In genomic region chrX:49001521-49002090, GRCh38 we compare ENCODE assay signal across 8 cellular contexts. TPM values are rescaled to one million over a fixed set of nuclear protein-coding genes. Genes with fewer than 3 reads are reported as not detected.
DNase-seq lines count a peak whose midpoint lies in the region; ATAC-seq, FAIRE-seq and TF ChIP-seq lines count a peak whose summit lies in the region.

No MANE protein-coding gene starts in this region.

- H3K27ac ChIP-seq in HUES6 (ENCODE audit: low read depth, low read length) (peak overlapping the region; percentile 92), K562 (ENCODE audit: extremely low read depth, low read depth, low read length) (peak overlapping the region; percentile 100), iPS DF 6.9 (ENCODE audit: low read length) (no peak overlapping the region), smooth muscle cell (ENCODE audit: low read depth) (no peak overlapping the region)

- POLR2A ChIA-PET in T-cell (lab: Charles Lee): interaction anchor here (0.7 to 1.6 kb wide), 5 partner anchors 43 to 351 kb away, joined by 3 to 8 read pairs (median 5); no protein-coding TSS in a partner anchor
- POLR2A ChIA-PET in K562 (lab: Yijun Ruan, JAX): interaction anchor here (0.6 to 1.3 kb wide), 7 partner anchors 21 to 205 kb away, joined by 3 to 4 read pairs (median 3); no protein-coding TSS in a partner anchor

- no peak for TF ChIP-seq EP300 in K562 (IDR thresholded peaks at IDR 0.05; ENCODE audit: low read length)

- H3K9ac ChIP-seq in HUES6 (ENCODE audit: low read length) (peak overlapping the region; percentile 94), K562 (ENCODE audit: insufficient read depth in 1 of 2, low read depth in 2 of 2, low read length in 2 of 2) (peak overlapping the region; percentile 94 to 97), smooth muscle cell (ENCODE audit: low read depth) (peak overlapping the region; percentile 99)

- H3K27me3 Mint-ChIP-seq in T-cell: peaks cover 0 to 5% of the 10 kb centered on the region in 2 donors

- in situ Hi-C loops in K562 (cut with MboI): no loop called here

- H3K4me2 ChIP-seq in K562 (ENCODE audit: insufficient read depth, low read length) (peak overlapping the region; percentile 94), smooth muscle cell (peak overlapping the region; percentile 91)

- H3K4me1 ChIP-seq in HUES6 (ENCODE audit: control insufficient read depth, insufficient read depth, low read length): 0 out of 2 replicates have a peak, but pooled peaks cover 5% of the 10 kb centered on the region
- H3K4me1 ChIP-seq in K562 (replicated peaks in 1 of 2; ENCODE audit: control insufficient read depth in 2 of 2, insufficient read depth in 2 of 2, low read length in 2 of 2): peaks cover 3 to 6% of the 10 kb centered on the region in 2 experiments; a peak in 2 of 5 replicates
- H3K4me1 ChIP-seq in iPS DF 6.9 (ENCODE audit: control insufficient read depth, insufficient read depth, low read length): no peaks in the 10 kb centered on the region; the same call in 1 of the 2 replicates
- no peaks in the 10 kb centered on the region for H3K4me1 ChIP-seq in smooth muscle cell (ENCODE audit: low read depth)

- H3K9me1 ChIP-seq in K562 (ENCODE audit: control insufficient read depth, insufficient read depth, low read length): no peaks in the 10 kb centered on the region

- TF ChIP-seq RAD21 in K562 (CRISPR knock-in tag; conservative IDR thresholded peaks at IDR 0.05 in 1 of 2, IDR thresholded peaks at IDR 0.05 in 1 of 2): no peak

- BruUV-seq in K562 (replicated peaks; lab: Mats Ljungman, UMichigan): TSS peak; percentile 69

- no peaks in the 10 kb centered on the region for H3K27me3 ChIP-seq in HUES6 (ENCODE audit: control insufficient read depth, insufficient read depth, low read length)
- no peaks in the 10 kb centered on the region for H3K27me3 ChIP-seq in K562 (ENCODE audit: control insufficient read depth in 2 of 2, insufficient read depth in 2 of 2, low read length in 2 of 2)
- no peaks in the 10 kb centered on the region for H3K27me3 ChIP-seq in iPS DF 6.9 (ENCODE audit: control insufficient read depth, insufficient read depth, low read length)
- H3K27me3 ChIP-seq in smooth muscle cell (ENCODE audit: low read depth): no peaks in the 10 kb centered on the region

- CTCF ChIA-PET in T-cell (lab: Charles Lee) (interaction anchor here in 1 of 2 donors (0.8 to 0.9 kb wide), 2 partner anchors 42 to 462 kb away, joined by 3 read pairs; no protein-coding TSS in a partner anchor), K562 (lab: Yijun Ruan, JAX; ENCODE audit: low intra/inter-chr PET ratio) (no interaction called here)

- H3K36me3 ChIP-seq in HUES6 (ENCODE audit: control insufficient read depth, insufficient read depth, low read length) (peaks cover 31% of the 10 kb centered on the region), K562 (ENCODE audit: control insufficient read depth, insufficient read depth, low read length) (peaks cover 33% of the 10 kb centered on the region; the same call in 2 of the 3 replicates), iPS DF 6.9 (ENCODE audit: control insufficient read depth, insufficient read depth, low read length) (peaks cover 19% of the 10 kb centered on the region; the same call in 1 of the 2 replicates), smooth muscle cell (ENCODE audit: low read depth) (peaks cover 3% of the 10 kb centered on the region)

- DNase-seq in COLO668 (lab: John Stamatoyannopoulos, UW; ENCODE audit: unreplicated experiment) (peak; percentile 29), T-cell (peak in 32 of 34 experiments; percentile 8 to 74 (median 60)), K562 (ENCODE audit: extremely low read depth in 1 of 4, low spot score in 3 of 4) (peak; percentile 39 to 62 (median 50)), iPS DF 6.9 (ENCODE audit: low read depth, low spot score) (no peak), smooth muscle cell (lab: John Stamatoyannopoulos, UW; ENCODE audit: unreplicated experiment) (no peak), KG1 (lab: John Stamatoyannopoulos, UW) (no peak)

- H3K9me3 ChIP-seq in HUES6 (ENCODE audit: control insufficient read depth, insufficient read depth, low read depth, low read length) (peaks cover 8% of the 10 kb centered on the region; the same call in 1 of the 2 replicates), K562 (replicated peaks; ENCODE audit: control insufficient read depth, insufficient read depth, low read depth, low read length) (no peaks in the 10 kb centered on the region), iPS DF 6.9 (ENCODE audit: control insufficient read depth, insufficient read depth, low read length) (no peaks in the 10 kb centered on the region), smooth muscle cell (replicated peaks; ENCODE audit: low read depth) (no peaks in the 10 kb centered on the region)

- TF ChIP-seq CTCF in K562 (IDR thresholded peaks at IDR 0.05 in 2 of 3, conservative IDR thresholded peaks at IDR 0.05 in 1 of 3; ENCODE audit: insufficient read depth in 2 of 3, low read depth in 1 of 3, low read length in 3 of 3) (no peak), smooth muscle cell (IDR thresholded peaks at IDR 0.05; ENCODE audit: borderline replicate concordance, insufficient read depth, poor library complexity, severe bottlenecking) (no peak)

- no peaks in the 10 kb centered on the region for H3K9me3 Mint-ChIP-seq in T-cell

- no peak for TF ChIP-seq POLR2A in K562 (conservative IDR thresholded peaks at IDR 0.05)

- peaks cover 18% of the 10 kb centered on the region for H3K79me2 ChIP-seq in K562 (ENCODE audit: control insufficient read depth, insufficient read depth, low read length)
- H3K79me2 ChIP-seq in smooth muscle cell (ENCODE audit: low read depth): peaks cover 14% of the 10 kb centered on the region

- H2AFZ ChIP-seq in K562 (ENCODE audit: low read depth, low read length): peak overlapping the region; percentile 100
- H2AFZ ChIP-seq in smooth muscle cell (ENCODE audit: low read depth): peak overlapping the region; percentile 94

- intact Hi-C loops in K562 (cut with micrococcal nuclease): loop anchor here (5.0 kb wide), 2 partner anchors 41 to 44 kb away; partner anchors contain the start of genes OTUD5 and TFE3

- ATAC-seq in GM21381 (IDR thresholded peaks at IDR 0.05; ENCODE audit: unreplicated experiment) (peak; percentile 24), T-cell (replicated peaks in 1 of 4) (peak; percentile 22 to 55 (median 37)), K562 (peak; percentile 67)

- H4K20me1 ChIP-seq in K562 (replicated peaks; ENCODE audit: control insufficient read depth, insufficient read depth, low read length) (no peaks in the 10 kb centered on the region), smooth muscle cell (ENCODE audit: low read depth) (peaks cover 8% of the 10 kb centered on the region)

- 0% methylated on average over 15 of the region's 17 CpGs for WGBS in K562 (ENCODE audit: insufficient coverage, low coverage, missing lambda C conversion rate)
- no CpG with 5 or more reads among the region's 17 CpGs for WGBS in iPS DF 6.9 (ENCODE audit: insufficient coverage, insufficient read length)
- WGBS in smooth muscle cell (ENCODE audit: low lambda C conversion rate): 42% methylated on average over 17 of the region's 17 CpGs

- peaks cover 25 to 42% (median 29%) of the 10 kb centered on the region in 3 donors for H3K4me1 Mint-ChIP-seq in T-cell

- peak overlapping the region; percentile 83 for H3K4me3 ChIP-seq in HUES6 (ENCODE audit: low read depth, low read length)
- H3K4me3 ChIP-seq in K562: peak overlapping the region; percentile 80
- H3K4me3 ChIP-seq in iPS DF 6.9 (ENCODE audit: low read length): peak overlapping the region; percentile 95; the same call in 1 of the 2 replicates
- H3K4me3 ChIP-seq in smooth muscle cell: peak overlapping the region; percentile 79

- H3F3A ChIP-seq in smooth muscle cell (ENCODE audit: low read depth): no peaks in the 10 kb centered on the region

- no peak for FAIRE-seq in K562 (lab: Jason Lieb, UNC)

- peak overlapping the region; percentile 94 to 95 for H3K27ac Mint-ChIP-seq in T-cell

- H3K4me3 Mint-ChIP-seq in T-cell: peak overlapping the region; percentile 97 to 99 (median 98)

- peaks cover 19% of the 10 kb centered on the region for H3K36me3 Mint-ChIP-seq in T-cell

RNA-seq across cellular contexts. Expression of gene GRIPAP1, which starts 0.5 kb away (rescaled TPM):
- total RNA-seq in T-cell (100 to 1,000 TPM in 3 of 5 donors, 10 to 100 TPM in 2; 85.2 to 123 (median 104) TPM), K562 (2014; rRNA removed) (21.7 and 24.0 TPM in 2 replicates), K562 (2014; rRNA removed; fragmentation: Illumina TruSeq; extraction: Trizol) (15.3 and 16.2 TPM in 2 replicates), K562 (2015; rRNA removed; fragmentation: Illumina TruSeq; extraction: Trizol) (18.4 and 20.8 TPM in 2 replicates), K562 (2021) (27.4 and 37.5 TPM in 2 replicates), smooth muscle cell (10.0 and 13.9 TPM in 2 replicates)
- 195 and 197 TPM in 2 replicates for total RNA-seq in K562 (2011; cell fraction: chromatin; rRNA removed; ENCODE audit: low replicate concordance)
- 52.9 and 55.0 TPM in 2 replicates for total RNA-seq in K562 (2011; cell fraction: nucleolus; rRNA removed)
- total RNA-seq in K562 (2011; cell fraction: nucleoplasm; rRNA removed): 112 and 180 TPM in 2 replicates
- polyA plus RNA-seq in K562 (2011; rRNA removed) (28.8 and 31.9 TPM in 2 replicates), K562 (2014; fragmentation: Illumina TruSeq; extraction: Trizol) (27.3 and 31.0 TPM in 2 replicates), K562 (2014; fragmentation: Nextera tagmentation; extraction: Ambion mirVana) (1 to 10 TPM; 4.1 to 4.6 TPM), K562 (2014; rRNA removed) (41.6 and 42.4 TPM in 2 replicates), smooth muscle cell (14.9 and 20.2 TPM in 2 replicates)
- polyA plus RNA-seq in K562 (2011; cell fraction: cytosol; rRNA removed): 15.3 and 19.5 TPM in 2 replicates
- polyA plus RNA-seq in K562 (2011; cell fraction: nucleus; rRNA removed): 159 and 162 TPM in 2 replicates
- polyA plus RNA-seq in K562 (2012): 26.9 and 43.0 TPM in 2 replicates
- polyA minus RNA-seq in K562 (2011; rRNA and poly(A)+ RNA removed): 26.0 and 41.0 TPM in 2 replicates
- 7.2 and 8.1 TPM in 2 replicates for polyA minus RNA-seq in K562 (2011; cell fraction: cytosol; rRNA and poly(A)+ RNA removed)
- 21.1 and 50.1 TPM in 2 replicates for polyA minus RNA-seq in K562 (2011; cell fraction: nucleus; rRNA and poly(A)+ RNA removed)

RNA-seq across cellular contexts. Expression of gene KCND1, which starts 30.0 kb away (rescaled TPM):
- total RNA-seq in T-cell: 1 to 10 TPM in 4 of 5 donors, under 1 TPM in 1; 0.85 to 3.7 (median 2.6) TPM
- 6.1 and 10.2 TPM in 2 replicates for total RNA-seq in K562 (2011; cell fraction: chromatin; rRNA removed; ENCODE audit: low replicate concordance)
- 3.3 and 3.7 TPM in 2 replicates for total RNA-seq in K562 (2011; cell fraction: nucleolus; rRNA removed)
- 4.0 and 5.6 TPM in 2 replicates for total RNA-seq in K562 (2011; cell fraction: nucleoplasm; rRNA removed)
- total RNA-seq in K562 (2014; rRNA removed): 0.20 TPM in 1 of 2 replicates, not detected in the other
- total RNA-seq in K562 (2014; rRNA removed; fragmentation: Illumina TruSeq; extraction: Trizol): 0.16 and 0.22 TPM in 2 replicates
- total RNA-seq in K562 (2015; rRNA removed; fragmentation: Illumina TruSeq; extraction: Trizol): 0.19 and 0.36 TPM in 2 replicates
- 0.75 and 0.83 TPM in 2 replicates for total RNA-seq in K562 (2021)
- polyA plus RNA-seq in K562 (2011; rRNA removed): 0.42 and 0.72 TPM in 2 replicates
- 0.31 and 0.49 TPM in 2 replicates for polyA plus RNA-seq in K562 (2011; cell fraction: cytosol; rRNA removed)
- 5.4 and 6.7 TPM in 2 replicates for polyA plus RNA-seq in K562 (2011; cell fraction: nucleus; rRNA removed)
- polyA plus RNA-seq in K562 (2012): 0.76 and 3.4 TPM in 2 replicates
- polyA plus RNA-seq in K562 (2014; fragmentation: Illumina TruSeq; extraction: Trizol): 0.78 and 0.83 TPM in 2 replicates
- under 1 TPM; 0.06 to 0.14 TPM for polyA plus RNA-seq in K562 (2014; fragmentation: Nextera tagmentation; extraction: Ambion mirVana)
- polyA plus RNA-seq in K562 (2014; rRNA removed): 0.39 and 0.60 TPM in 2 replicates
- polyA minus RNA-seq in K562 (2011; rRNA and poly(A)+ RNA removed): 0.32 and 0.51 TPM in 2 replicates
- polyA minus RNA-seq in K562 (2011; cell fraction: cytosol; rRNA and poly(A)+ RNA removed): 0.48 TPM in 1 of 2 replicates, not detected in the other
- polyA minus RNA-seq in K562 (2011; cell fraction: nucleus; rRNA and poly(A)+ RNA removed): 0.67 and 1.00 TPM in 2 replicates
- total RNA-seq in smooth muscle cell: 0.94 and 1.2 TPM in 2 replicates
- polyA plus RNA-seq in smooth muscle cell: 3.0 and 3.3 TPM in 2 replicates

RNA-seq across cellular contexts. Expression of gene TFE3, which starts 41.6 kb away (rescaled TPM):
- total RNA-seq in T-cell: 10 to 100 TPM; 34.3 to 38.8 (median 35.6) TPM
- 40.6 and 53.3 TPM in 2 replicates for total RNA-seq in K562 (2011; cell fraction: chromatin; rRNA removed; ENCODE audit: low replicate concordance)
- total RNA-seq in K562 (2011; cell fraction: nucleolus; rRNA removed): 26.7 and 35.2 TPM in 2 replicates
- 33.7 and 52.6 TPM in 2 replicates for total RNA-seq in K562 (2011; cell fraction: nucleoplasm; rRNA removed)
- 15.9 and 20.8 TPM in 2 replicates for total RNA-seq in K562 (2014; rRNA removed)
- total RNA-seq in K562 (2014; rRNA removed; fragmentation: Illumina TruSeq; extraction: Trizol): 8.4 and 9.5 TPM in 2 replicates
- 11.8 and 11.9 TPM in 2 replicates for total RNA-seq in K562 (2015; rRNA removed; fragmentation: Illumina TruSeq; extraction: Trizol)
- total RNA-seq in K562 (2021): 16.9 and 20.3 TPM in 2 replicates
- polyA plus RNA-seq in K562 (2011; rRNA removed): 10.5 and 11.2 TPM in 2 replicates
- polyA plus RNA-seq in K562 (2011; cell fraction: cytosol; rRNA removed): 13.1 and 28.0 TPM in 2 replicates
- 11.2 and 20.3 TPM in 2 replicates for polyA plus RNA-seq in K562 (2011; cell fraction: nucleus; rRNA removed)
- polyA plus RNA-seq in K562 (2012): 18.1 and 29.3 TPM in 2 replicates
- 18.7 and 20.6 TPM in 2 replicates for polyA plus RNA-seq in K562 (2014; fragmentation: Illumina TruSeq; extraction: Trizol)
- 1 to 10 TPM; 1.9 to 3.8 TPM for polyA plus RNA-seq in K562 (2014; fragmentation: Nextera tagmentation; extraction: Ambion mirVana)
- polyA plus RNA-seq in K562 (2014; rRNA removed): 14.8 and 15.1 TPM in 2 replicates
- 15.7 and 26.0 TPM in 2 replicates for polyA minus RNA-seq in K562 (2011; rRNA and poly(A)+ RNA removed)
- polyA minus RNA-seq in K562 (2011; cell fraction: cytosol; rRNA and poly(A)+ RNA removed): 22.6 and 27.9 TPM in 2 replicates
- polyA minus RNA-seq in K562 (2011; cell fraction: nucleus; rRNA and poly(A)+ RNA removed): 12.1 and 15.5 TPM in 2 replicates
- total RNA-seq in smooth muscle cell: 23.6 and 27.0 TPM in 2 replicates
- polyA plus RNA-seq in smooth muscle cell: 35.2 and 40.7 TPM in 2 replicates

RNA-seq across cellular contexts. Expression of gene OTUD5, which starts 44.2 kb away (rescaled TPM):
- total RNA-seq in T-cell: 10 to 100 TPM; 87.2 to 92.5 (median 89.7) TPM
- total RNA-seq in K562 (2011; cell fraction: chromatin; rRNA removed; ENCODE audit: low replicate concordance): 120 and 216 TPM in 2 replicates
- 104 TPM in 2 replicates for total RNA-seq in K562 (2011; cell fraction: nucleolus; rRNA removed)
- 75.4 and 94.3 TPM in 2 replicates for total RNA-seq in K562 (2011; cell fraction: nucleoplasm; rRNA removed)
- 59.0 and 62.6 TPM in 2 replicates for total RNA-seq in K562 (2014; rRNA removed)
- 34.1 and 37.5 TPM in 2 replicates for total RNA-seq in K562 (2014; rRNA removed; fragmentation: Illumina TruSeq; extraction: Trizol)
- total RNA-seq in K562 (2015; rRNA removed; fragmentation: Illumina TruSeq; extraction: Trizol): 38.3 and 38.7 TPM in 2 replicates
- 87.0 and 93.0 TPM in 2 replicates for total RNA-seq in K562 (2021)
- polyA plus RNA-seq in K562 (2011; rRNA removed): 97.4 and 102 TPM in 2 replicates
- 65.4 and 83.9 TPM in 2 replicates for polyA plus RNA-seq in K562 (2011; cell fraction: cytosol; rRNA removed)
- 206 and 253 TPM in 2 replicates for polyA plus RNA-seq in K562 (2011; cell fraction: nucleus; rRNA removed)
- 78.2 and 87.9 TPM in 2 replicates for polyA plus RNA-seq in K562 (2012)
- 86.9 and 99.8 TPM in 2 replicates for polyA plus RNA-seq in K562 (2014; fragmentation: Illumina TruSeq; extraction: Trizol)
- polyA plus RNA-seq in K562 (2014; fragmentation: Nextera tagmentation; extraction: Ambion mirVana): 1 to 10 TPM; 3.6 to 5.5 TPM
- 80.4 and 87.7 TPM in 2 replicates for polyA plus RNA-seq in K562 (2014; rRNA removed)
- 73.1 and 111 TPM in 2 replicates for polyA minus RNA-seq in K562 (2011; rRNA and poly(A)+ RNA removed)
- polyA minus RNA-seq in K562 (2011; cell fraction: cytosol; rRNA and poly(A)+ RNA removed): 52.2 and 59.6 TPM in 2 replicates
- polyA minus RNA-seq in K562 (2011; cell fraction: nucleus; rRNA and poly(A)+ RNA removed): 25.6 and 31.1 TPM in 2 replicates
- total RNA-seq in smooth muscle cell: 30.7 and 36.1 TPM in 2 replicates
- polyA plus RNA-seq in smooth muscle cell: 55.1 and 62.1 TPM in 2 replicates

RNA-seq across cellular contexts. Expression of gene CCDC120, which starts 57.2 kb away (rescaled TPM):
- 10 to 100 TPM in 2 of 5 donors, 1 to 10 TPM in 3; 8.5 to 14.9 (median 9.1) TPM for total RNA-seq in T-cell
- 4.7 and 8.2 TPM in 2 replicates for total RNA-seq in K562 (2011; cell fraction: chromatin; rRNA removed; ENCODE audit: low replicate concordance)
- total RNA-seq in K562 (2011; cell fraction: nucleolus; rRNA removed): 2.5 and 2.9 TPM in 2 replicates
- total RNA-seq in K562 (2011; cell fraction: nucleoplasm; rRNA removed): 4.4 and 7.8 TPM in 2 replicates
- total RNA-seq in K562 (2014; rRNA removed): 0.77 and 1.1 TPM in 2 replicates
- total RNA-seq in K562 (2014; rRNA removed; fragmentation: Illumina TruSeq; extraction: Trizol): 0.22 and 0.29 TPM in 2 replicates
- total RNA-seq in K562 (2015; rRNA removed; fragmentation: Illumina TruSeq; extraction: Trizol): 0.40 and 0.57 TPM in 2 replicates
- 3.1 and 3.6 TPM in 2 replicates for total RNA-seq in K562 (2021)
- 0.54 and 1.3 TPM in 2 replicates for polyA plus RNA-seq in K562 (2011; rRNA removed)
- 0.74 and 0.97 TPM in 2 replicates for polyA plus RNA-seq in K562 (2011; cell fraction: cytosol; rRNA removed)
- polyA plus RNA-seq in K562 (2011; cell fraction: nucleus; rRNA removed): 3.4 and 4.4 TPM in 2 replicates
- 1.9 and 3.0 TPM in 2 replicates for polyA plus RNA-seq in K562 (2012)
- polyA plus RNA-seq in K562 (2014; fragmentation: Illumina TruSeq; extraction: Trizol): 1.9 and 2.0 TPM in 2 replicates
- polyA plus RNA-seq in K562 (2014; fragmentation: Nextera tagmentation; extraction: Ambion mirVana): under 1 TPM; 0.13 to 0.14 TPM
- 1.3 and 2.2 TPM in 2 replicates for polyA plus RNA-seq in K562 (2014; rRNA removed)
- polyA minus RNA-seq in K562 (2011; rRNA and poly(A)+ RNA removed): 0.32 and 0.51 TPM in 2 replicates
- polyA minus RNA-seq in K562 (2011; cell fraction: cytosol; rRNA and poly(A)+ RNA removed): 0.48 and 0.64 TPM in 2 replicates
- 0.67 and 0.78 TPM in 2 replicates for polyA minus RNA-seq in K562 (2011; cell fraction: nucleus; rRNA and poly(A)+ RNA removed)
- total RNA-seq in smooth muscle cell: 1.3 and 2.0 TPM in 2 replicates
- polyA plus RNA-seq in smooth muscle cell: 5.4 and 9.9 TPM in 2 replicates

Comparison
In these comparisons a context has a peak if more than half of its experiments do, and no peak if none do; other contexts are left out.
1. DNase-seq: peak in COLO668 (single experiment), T-cell (32 of 34) and K562 (4 of 4); none in iPS DF 6.9 (single experiment), smooth muscle cell (single experiment) and KG1 (single experiment).
2. H3K27ac ChIP-seq: peak in HUES6 (single experiment) and K562 (single experiment); none in iPS DF 6.9 (single experiment) and smooth muscle cell (single experiment).
3. Peak in every context shown above with its lines, with median percentiles within 50 percentile points of each other: ATAC-seq, H3K4me3 ChIP-seq and H3K9ac ChIP-seq.